9 cellular contexts compared by ENCODE assay signal in the genomic region with DNA sequence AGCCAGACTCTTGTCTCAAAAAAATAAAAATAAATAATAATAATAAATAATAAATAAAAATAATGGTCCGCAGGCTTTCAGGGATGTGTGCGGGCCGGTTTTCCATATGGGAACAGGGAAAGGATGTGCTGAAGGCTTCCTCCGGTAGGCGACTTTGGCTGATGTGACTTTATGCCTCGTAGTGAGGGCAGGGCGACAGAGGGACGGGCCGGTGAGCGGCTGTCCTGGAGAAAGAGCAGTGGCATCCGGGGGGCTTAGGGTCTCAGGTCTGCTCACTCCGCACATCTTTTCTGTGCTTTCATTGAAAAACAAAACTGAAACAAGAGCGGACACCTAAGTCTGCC. TPM values are rescaled to one million over a fixed set of nuclear protein-coding genes. Genes with fewer than 3 reads are reported as not detected.
DNase-seq lines count a peak whose midpoint lies in the region; ATAC-seq and TF ChIP-seq lines count a peak whose summit lies in the region.
"Had no signal": no experiment of that assay in that cellular context is flagged by ENCODE, and none has a peak within 500 bp of the region (broad histone marks: within the 10 kb centered on the region; RNA-seq: fewer than 3 reads in every experiment).

No MANE protein-coding gene starts in this region.

- CTCF ChIA-PET in naive thymus-derived CD4-positive, alpha-beta T cell (lab: Charles Lee): no interaction called here

- WGBS in heart left ventricle, 4 donors: 18 to 21% (median 20%) methylated on average over 13 of the region's 13 CpGs

- peak overlapping the region in 5 of 9 donors; percentile 14 to 75 (median 62) for H3K27ac Mint-ChIP-seq in naive thymus-derived CD4-positive, alpha-beta T cell

- H3K9me3 ChIP-seq in heart left ventricle (no peaks in the 10 kb centered on the region), colonic mucosa (no peaks in the 10 kb centered on the region), uterus (no peaks in the 10 kb centered on the region)
- no peaks in the 10 kb centered on the region for H3K9me3 ChIP-seq in naive thymus-derived CD4-positive, alpha-beta T cell (ENCODE audit: control insufficient read depth in 2 of 3, low read length in 3 of 3)

- H3K4me3 ChIP-seq in heart left ventricle: peak overlapping the region in 11 of 12 donors; percentile 16 to 56 (median 45)
- peak overlapping the region; percentile 19 for H3K4me3 ChIP-seq in colonic mucosa
- peak overlapping the region; percentile 44 for H3K4me3 ChIP-seq in naive thymus-derived CD4-positive, alpha-beta T cell (ENCODE audit: low read length)
- H3K4me3 ChIP-seq in uterus: peak overlapping the region; percentile 15 to 36

- H3K36me3 Mint-ChIP-seq in naive thymus-derived CD4-positive, alpha-beta T cell: no peaks in the 10 kb centered on the region

- H3K27me3 ChIP-seq in heart left ventricle (peaks cover 3 to 39% (median 16%) of the 10 kb centered on the region in 9 donors), colonic mucosa (peaks cover 24% of the 10 kb centered on the region), uterus (peaks cover 0 to 5% of the 10 kb centered on the region in 2 donors)
- H3K27me3 ChIP-seq in naive thymus-derived CD4-positive, alpha-beta T cell (ENCODE audit: control insufficient read depth in 2 of 2, insufficient read depth in 2 of 2, low read length in 2 of 2): no peaks in the 10 kb centered on the region

- POLR2A ChIA-PET in naive thymus-derived CD4-positive, alpha-beta T cell (lab: Charles Lee): no interaction called here

- no peaks in the 10 kb centered on the region for H3K36me3 ChIP-seq in heart left ventricle
- no peaks in the 10 kb centered on the region for H3K36me3 ChIP-seq in colonic mucosa
- H3K36me3 ChIP-seq in naive thymus-derived CD4-positive, alpha-beta T cell (ENCODE audit: control insufficient read depth in 2 of 3, insufficient read depth in 3 of 3, low read length in 3 of 3): no peaks in the 10 kb centered on the region
- H3K36me3 ChIP-seq in uterus: no peaks in the 10 kb centered on the region

- no peak for TF ChIP-seq POLR2A in heart left ventricle (IDR thresholded peaks at IDR 0.05)
- no peak for TF ChIP-seq POLR2A in uterus (IDR thresholded peaks at IDR 0.05)

- no peaks in the 10 kb centered on the region for H3K9me3 Mint-ChIP-seq in naive thymus-derived CD4-positive, alpha-beta T cell

- no peak overlapping the region for H3K27ac ChIP-seq in heart left ventricle
- H3K27ac ChIP-seq in colonic mucosa: no peak overlapping the region
- no peak overlapping the region for H3K27ac ChIP-seq in naive thymus-derived CD4-positive, alpha-beta T cell (ENCODE audit: low read depth, low read length)
- no peak overlapping the region for H3K27ac ChIP-seq in uterus

- peak overlapping the region; percentile 64 to 91 (median 83) for H3K4me3 Mint-ChIP-seq in naive thymus-derived CD4-positive, alpha-beta T cell

- H3K4me1 Mint-ChIP-seq in naive thymus-derived CD4-positive, alpha-beta T cell: peaks cover 0 to 9% (median 4%) of the 10 kb centered on the region in 7 donors

- intact Hi-C loops in heart left ventricle (cut with DNase I): no loop called here
- intact Hi-C loops in cardiac septum (cut with DNase I): no loop called here
- intact Hi-C loops in colonic mucosa (cut with DNase I): no loop called here
- intact Hi-C loops in naive thymus-derived CD4-positive, alpha-beta T cell (cut with micrococcal nuclease): loop anchor here in 1 of 2 donors (2.0 kb wide), 1 partner anchor 22 kb away; the partner anchor contains the start of gene ASB6
- intact Hi-C loops in uterus (cut with DNase I; ENCODE audit: low total_unique reads): no loop called here

- TF ChIP-seq CTCF in heart left ventricle (IDR thresholded peaks at IDR 0.05): no peak
- TF ChIP-seq CTCF in colonic mucosa (IDR thresholded peaks at IDR 0.05): no peak
- TF ChIP-seq CTCF in uterus (IDR thresholded peaks at IDR 0.05): no peak

- ATAC-seq in heart left ventricle: no peak
- no peak for ATAC-seq in naive thymus-derived CD4-positive, alpha-beta T cell
- no peak for ATAC-seq in GM18909 (IDR thresholded peaks at IDR 0.05; ENCODE audit: poor library complexity, unreplicated experiment)

- no peak overlapping the region for H3K9ac ChIP-seq in colonic mucosa (ENCODE audit: low read depth in 2 of 2, low read length in 2 of 2)

- H3K27me3 Mint-ChIP-seq in naive thymus-derived CD4-positive, alpha-beta T cell: peaks cover 0 to 29% (median 17%) of the 10 kb centered on the region in 5 donors

- DNase-seq in heart left ventricle (no peak), cardiac septum (ENCODE audit: low spot score) (no peak), colonic mucosa (no peak), uterus (no peak), medulla oblongata (ENCODE audit: extremely low spot score) (no peak)
- DNase-seq in naive thymus-derived CD4-positive, alpha-beta T cell: no peak
- no peak for DNase-seq in stimulated activated CD4-positive, alpha-beta T cell treated with anti-CD3 and anti-CD28 coated beads, Interleukin-15, amount 100 ng/mL, for 24 hours
- DNase-seq: NCI-H226 had no signal

- H3K4me1 ChIP-seq in heart left ventricle (peaks cover 0 to 19% (median 1%) of the 10 kb centered on the region in 12 donors), colonic mucosa (peaks cover 4% of the 10 kb centered on the region), uterus (no peaks in the 10 kb centered on the region)
- H3K4me1 ChIP-seq in naive thymus-derived CD4-positive, alpha-beta T cell (ENCODE audit: control insufficient read depth in 2 of 2, insufficient read depth in 2 of 2, low read length in 2 of 2): no peaks in the 10 kb centered on the region

RNA-seq across cellular contexts. Expression of gene PRRX2, which starts 0.8 kb away (rescaled TPM):
- total RNA-seq in heart left ventricle (1 to 10 TPM in 3 of 9 donors, under 1 TPM in 5, not detected in 1; 0.22 to 1.5 (median 0.84) TPM), cardiac septum (4.4 TPM), colonic mucosa (under 1 TPM; 0.64 to 0.85 TPM), uterus (1 to 10 TPM in 2 of 4 donors, not detected in 2; 3.5 to 5.5 TPM)
- polyA plus RNA-seq in heart left ventricle: under 1 TPM; 0.65 to 0.83 TPM
- total RNA-seq in naive thymus-derived CD4-positive, alpha-beta T cell: 1 to 10 TPM in 1 of 5 experiments, not detected in 4; 1.1 TPM
- polyA plus RNA-seq in naive thymus-derived CD4-positive, alpha-beta T cell: not detected

RNA-seq across cellular contexts. Expression of gene ASB6, which starts 22.7 kb away (rescaled TPM):
- total RNA-seq in heart left ventricle: 10 to 100 TPM in 5 of 9 donors, 1 to 10 TPM in 4; 7.5 to 22.5 (median 10.3) TPM
- 10 to 100 TPM in 1 of 2 donors, 1 to 10 TPM in 1; 8.2 to 17.2 TPM for polyA plus RNA-seq in heart left ventricle
- 10.2 TPM for total RNA-seq in cardiac septum
- total RNA-seq in colonic mucosa: 10 to 100 TPM; 15.8 to 18.5 TPM
- total RNA-seq in naive thymus-derived CD4-positive, alpha-beta T cell: 10 to 100 TPM; 25.0 to 33.2 (median 28.1) TPM
- polyA plus RNA-seq in naive thymus-derived CD4-positive, alpha-beta T cell: 10 to 100 TPM; 18.5 to 40.9 TPM
- 10 to 100 TPM in 2 of 4 donors, 1 to 10 TPM in 2; 1.3 to 20.3 (median 8.5) TPM for total RNA-seq in uterus

RNA-seq across cellular contexts. Expression of gene NTMT1, which starts 38.7 kb away (rescaled TPM):
- 10 to 100 TPM; 39.0 to 76.7 (median 56.0) TPM for total RNA-seq in heart left ventricle
- polyA plus RNA-seq in heart left ventricle: 100 to 1,000 TPM in 1 of 2 donors, 10 to 100 TPM in 1; 87.7 to 111 TPM
- total RNA-seq in cardiac septum: 49.5 TPM
- total RNA-seq in colonic mucosa: 10 to 100 TPM; 25.3 to 50.2 TPM
- 10 to 100 TPM; 31.0 to 50.1 (median 34.2) TPM for total RNA-seq in naive thymus-derived CD4-positive, alpha-beta T cell
- polyA plus RNA-seq in naive thymus-derived CD4-positive, alpha-beta T cell: 10 to 100 TPM; 49.0 to 58.9 TPM
- 10 to 100 TPM in 3 of 4 donors, 1 to 10 TPM in 1; 1.8 to 30.8 (median 21.6) TPM for total RNA-seq in uterus

RNA-seq across cellular contexts. Expression of gene C9orf50, which starts 43.7 kb away (rescaled TPM):
- total RNA-seq in heart left ventricle (not detected), cardiac septum (0.22 TPM), colonic mucosa (not detected), uterus (under 1 TPM in 1 of 4 donors, not detected in 3; 0.35 TPM)
- polyA plus RNA-seq in heart left ventricle: not detected
- total RNA-seq in naive thymus-derived CD4-positive, alpha-beta T cell: not detected
- not detected for polyA plus RNA-seq in naive thymus-derived CD4-positive, alpha-beta T cell
